In genomic region chr15:80339601-80340000, GRCh38 we compare ENCODE assay signal across 33 cellular contexts.
"Had no signal": no experiment of that assay in that cellular context is flagged by ENCODE, and none has a peak within 500 bp of the region (broad histone marks: within the 10 kb centered on the region; RNA-seq: fewer than 3 reads in every experiment).

No MANE protein-coding gene starts in this region.

- H3K4me3 ChIP-seq: adrenal gland, ascending aorta, body of pancreas, breast epithelium, cardiac muscle cell had no signal

- H3K9me3 ChIP-seq: adrenal gland, ascending aorta, body of pancreas, breast epithelium had no signal

- ATAC-seq: activated naive CD4-positive, alpha-beta T cell treated with anti-CD3 and anti-CD28 coated beads, Interleukin-2, amount 50 U/mL, for 72 hours; activated naive CD8-positive, alpha-beta T cell treated with anti-CD3 and anti-CD28 coated beads, Interleukin-2, amount 50 U/mL, for 24 hours; activated T-cell treated with anti-CD3 and anti-CD28 coated beads, Interleukin-2, amount 50 U/mL, for 4 hours; activated T-cell treated with anti-CD3 and anti-CD28 coated beads, Interleukin-2, amount 50 U/mL, for 72 hours; activated T-helper 17 cell treated with anti-CD3 and anti-CD28 coated beads, Interleukin-2, amount 50 U/mL, for 72 hours; body of pancreas had no signal

- H3K27me3 ChIP-seq: adrenal gland, ascending aorta, body of pancreas, brain microvascular endothelial cell had no signal

- H3K4me1 ChIP-seq: adrenal gland, ascending aorta, body of pancreas, breast epithelium had no signal

- DNase-seq: activated effector memory CD4-positive, alpha-beta T cell treated with anti-CD3 and anti-CD28 coated beads, Interleukin-2, amount 50 U/mL, for 16 hours; activated effector memory CD4-positive, alpha-beta T cell treated with Interleukin-2 at 50 U/mL for 16 hours; activated gamma-delta T cell; activated gamma-delta T cell treated with Interleukin-2 at 50 U/mL for 16 hours; activated naive CD4-positive, alpha-beta T cell; activated naive CD4-positive, alpha-beta T cell treated with anti-CD3 and anti-CD28 coated beads for 36 hours; activated naive CD4-positive, alpha-beta T cell treated with anti-CD3 and anti-CD28 coated beads, Interleukin-2, amount 10 ng/mL, durations not matched to agents 7 days and 5 days; activated naive CD4-positive, alpha-beta T cell treated with anti-CD3 and anti-CD28 coated beads, Interleukin-2, amount 50 U/mL, for 16 hours; activated naive CD4-positive, alpha-beta T cell treated with Interleukin-2 at 50 U/mL for 16 hours; activated naive CD8-positive, alpha-beta T cell treated with anti-CD3 and anti-CD28 coated beads for 36 hours; activated naive CD8-positive, alpha-beta T cell treated with anti-CD3 and anti-CD28 coated beads, Interleukin-2, amount 10 ng/mL, durations not matched to agents 7 days and 5 days; activated naive CD8-positive, alpha-beta T cell treated with anti-CD3 and anti-CD28 coated beads, Interleukin-2, amount 50 U/mL, for 24 hours; activated T-cell treated with anti-CD3 and anti-CD28 coated beads for 4 hours; activated T-cell treated with anti-CD3 and anti-CD28 coated beads, Interleukin-2, amount 50 U/mL, for 1 hour; activated T-cell treated with anti-CD3 and anti-CD28 coated beads, Interleukin-2, amount 50 U/mL, for 24 hours; activated T-cell treated with anti-CD3 and anti-CD28 coated beads, Interleukin-2, amount 50 U/mL, for 4 hours; activated T-cell treated with anti-CD3 and anti-CD28 coated beads, Interleukin-2, amount 50 U/mL, for 48 hours; activated T-cell treated with anti-CD3 and anti-CD28 coated beads, Interleukin-2, amount 50 U/mL, for 72 hours; adrenal gland; amniotic stem cell; amygdala; anterior cingulate cortex; aorta; body of pancreas; brain microvascular endothelial cell; caudate nucleus; central memory CD4-positive, alpha-beta T cell; cerebellar nuclear complex had no signal

- H3K36me3 ChIP-seq: adrenal gland, ascending aorta, brain microvascular endothelial cell, breast epithelium, cardiac muscle cell had no signal

- H3K27ac ChIP-seq: adrenal gland, ascending aorta, body of pancreas, brain microvascular endothelial cell, breast epithelium, cardiac muscle cell had no signal
